14 cellular contexts compared by ENCODE assay signal in genomic region chr1:26740023-26740422, GRCh38. TPM values are rescaled to one million over a fixed set of nuclear protein-coding genes. Genes with fewer than 3 reads are reported as not detected.
DNase-seq lines count a peak whose midpoint lies in the region; ATAC-seq and TF ChIP-seq lines count a peak whose summit lies in the region.
"Had no signal": no experiment of that assay in that cellular context is flagged by ENCODE, and none has a peak within 500 bp of the region (broad histone marks: within the 10 kb centered on the region; RNA-seq: fewer than 3 reads in every experiment).

No MANE protein-coding gene starts in this region.

- TF ChIP-seq CTCF in A673 (conservative IDR thresholded peaks at IDR 0.05; ENCODE audit: low read depth, low read length): no peak
- TF ChIP-seq CTCF in Caco-2 (IDR thresholded peaks at IDR 0.05; ENCODE audit: insufficient read depth in 1 of 2, low read depth in 1 of 2, low read length in 1 of 2, severe bottlenecking in 1 of 2, unreplicated experiment in 1 of 2): no peak

- H3K4me1 ChIP-seq in A673 (ENCODE audit: insufficient read depth, low read length, poor library complexity, severe bottlenecking) (peaks cover 7% of the 10 kb centered on the region), Caco-2 (no peaks in the 10 kb centered on the region; the same call in 1 of the 2 replicates)

- H3K27ac ChIP-seq in A673 (ENCODE audit: low read depth, low read length, poor library complexity, severe bottlenecking): no peak overlapping the region
- H3K27ac ChIP-seq: C4-2B, foreskin keratinocyte, right atrium auricular region had no signal

- peaks cover 19% of the 10 kb centered on the region for H3K4me1 Mint-ChIP-seq in Caco-2 (ENCODE audit: low read depth, unreplicated experiment)
- H3K4me1 Mint-ChIP-seq in activated T-helper 1 cell treated with anti-CD3 and anti-CD28 coated beads, Interleukin-12 subunit alpha, Interleukin-12 subunit beta, Interleukin-2, Interleukin-4 antibody, amounts not matched to agents 30 ng/mL and 10 ng/mL and 1 ng/mL, durations not matched to agents 14 hours and 24 hours and 36 hours (ENCODE audit: low read depth): peaks cover 64% of the 10 kb centered on the region
- peaks cover 51% of the 10 kb centered on the region for H3K4me1 Mint-ChIP-seq in memory B cell

- CTCF ChIA-PET in A673 (lab: Charles Lee) (no interaction called here), Caco-2 (lab: Charles Lee) (interaction anchor here (1.2 kb wide), 1 partner anchor 45 kb away, joined by 7 read pairs; no protein-coding TSS in a partner anchor)

- no peak for DNase-seq in A673 (ENCODE audit: low spot score)
- DNase-seq in Caco-2: no peak
- DNase-seq in activated T-helper 1 cell treated with anti-CD3 and anti-CD28 coated beads, Interleukin-12 subunit alpha, Interleukin-12 subunit beta, Interleukin-2, Interleukin-4 antibody, amounts not matched to agents 30 ng/mL and 10 ng/mL and 1 ng/mL, durations not matched to agents 14 hours and 24 hours and 36 hours (ENCODE audit: low spot score): no peak
- no peak for DNase-seq in memory B cell (ENCODE audit: low spot score in 2 of 2)
- DNase-seq in NCI-H2107 (lab: John Stamatoyannopoulos, UW): no peak
- no peak for DNase-seq in NCI-H2029 treated with DMSO at 0.1 percent for 48 hours (lab: John Stamatoyannopoulos, UW)
- no peak for DNase-seq in hepatic stellate cell (ENCODE audit: low spot score)
- DNase-seq: effector CD8-positive, alpha-beta T cell; foreskin keratinocyte; NCI-H1048; NCI-H345 had no signal

- H3K4me3 ChIP-seq in A673 (ENCODE audit: low read depth, low read length, poor library complexity, severe bottlenecking): no peak overlapping the region
- H3K4me3 ChIP-seq in Caco-2 (ENCODE audit: low read depth, low read length): no peak overlapping the region
- H3K4me3 ChIP-seq: right atrium auricular region had no signal

- H3K36me3 Mint-ChIP-seq in Caco-2 (ENCODE audit: insufficient read depth, unreplicated experiment): peaks cover 53% of the 10 kb centered on the region
- peaks cover 35% of the 10 kb centered on the region for H3K36me3 Mint-ChIP-seq in activated T-helper 1 cell treated with anti-CD3 and anti-CD28 coated beads, Interleukin-12 subunit alpha, Interleukin-12 subunit beta, Interleukin-2, Interleukin-4 antibody, amounts not matched to agents 30 ng/mL and 10 ng/mL and 1 ng/mL, durations not matched to agents 14 hours and 24 hours and 36 hours (ENCODE audit: low read depth)
- peaks cover 24% of the 10 kb centered on the region for H3K36me3 Mint-ChIP-seq in memory B cell

- no peaks in the 10 kb centered on the region for H3K9me3 Mint-ChIP-seq in Caco-2 (ENCODE audit: unreplicated experiment)
- H3K9me3 Mint-ChIP-seq in activated T-helper 1 cell treated with anti-CD3 and anti-CD28 coated beads, Interleukin-12 subunit alpha, Interleukin-12 subunit beta, Interleukin-2, Interleukin-4 antibody, amounts not matched to agents 30 ng/mL and 10 ng/mL and 1 ng/mL, durations not matched to agents 14 hours and 24 hours and 36 hours: no peaks in the 10 kb centered on the region
- H3K9me3 Mint-ChIP-seq in memory B cell: no peaks in the 10 kb centered on the region

- H3K36me3 ChIP-seq in A673 (ENCODE audit: insufficient read depth, low read length, poor library complexity, severe bottlenecking) (peaks cover 75% of the 10 kb centered on the region), Caco-2 (ENCODE audit: control insufficient read depth, insufficient read depth, low read length) (peaks cover 1% of the 10 kb centered on the region; the same call in 1 of the 2 replicates)

- H3K27me3 ChIP-seq in A673 (replicated peaks; ENCODE audit: insufficient read depth, low read depth, low read length, poor library complexity): no peaks in the 10 kb centered on the region
- no peaks in the 10 kb centered on the region for H3K27me3 ChIP-seq in Caco-2 (replicated peaks; ENCODE audit: control insufficient read depth, insufficient read depth, low read length)
- H3K27me3 ChIP-seq: foreskin keratinocyte, right atrium auricular region had no signal

- BruUV-seq in A673 (replicated peaks; lab: Mats Ljungman, UMichigan): TSS peak; percentile 6
- BruUV-seq in Caco-2 (replicated peaks; lab: Mats Ljungman, UMichigan): no TSS peak

- intact Hi-C loops in A673 (cut with micrococcal nuclease; ENCODE audit: unreplicated experiment): no loop called here
- intact Hi-C loops in Caco-2 (cut with micrococcal nuclease; ENCODE audit: unreplicated experiment): no loop called here
- intact Hi-C loops in activated T-helper 1 cell treated with anti-CD3 and anti-CD28 coated beads, Interleukin-12 subunit alpha, Interleukin-12 subunit beta, Interleukin-2, Interleukin-4 antibody, amounts not matched to agents 30 ng/mL and 10 ng/mL and 1 ng/mL, durations not matched to agents 14 hours and 24 hours and 36 hours (cut with micrococcal nuclease): no loop called here

- no peak for ATAC-seq in memory B cell (ENCODE audit: low read depth)
- ATAC-seq in HG02798 (IDR thresholded peaks at IDR 0.05; ENCODE audit: poor library complexity, unreplicated experiment): no peak
- ATAC-seq: foreskin keratinocyte had no signal

- H3K27me3 Mint-ChIP-seq in Caco-2 (ENCODE audit: insufficient read depth, unreplicated experiment) (no peaks in the 10 kb centered on the region), memory B cell (no peaks in the 10 kb centered on the region)
- no peaks in the 10 kb centered on the region for H3K27me3 Mint-ChIP-seq in activated T-helper 1 cell treated with anti-CD3 and anti-CD28 coated beads, Interleukin-12 subunit alpha, Interleukin-12 subunit beta, Interleukin-2, Interleukin-4 antibody, amounts not matched to agents 30 ng/mL and 10 ng/mL and 1 ng/mL, durations not matched to agents 14 hours and 24 hours and 36 hours (ENCODE audit: insufficient read depth)

- H3K4me3 Mint-ChIP-seq in Caco-2 (ENCODE audit: unreplicated experiment) (peak overlapping the region; percentile 0), memory B cell (peak overlapping the region; percentile 2)
- H3K4me3 Mint-ChIP-seq in activated T-helper 1 cell treated with anti-CD3 and anti-CD28 coated beads, Interleukin-12 subunit alpha, Interleukin-12 subunit beta, Interleukin-2, Interleukin-4 antibody, amounts not matched to agents 30 ng/mL and 10 ng/mL and 1 ng/mL, durations not matched to agents 14 hours and 24 hours and 36 hours: peak overlapping the region; percentile 11

- H3K27ac Mint-ChIP-seq in Caco-2 (ENCODE audit: unreplicated experiment): peak overlapping the region; percentile 36
- peak overlapping the region; percentile 88 for H3K27ac Mint-ChIP-seq in activated T-helper 1 cell treated with anti-CD3 and anti-CD28 coated beads, Interleukin-12 subunit alpha, Interleukin-12 subunit beta, Interleukin-2, Interleukin-4 antibody, amounts not matched to agents 30 ng/mL and 10 ng/mL and 1 ng/mL, durations not matched to agents 14 hours and 24 hours and 36 hours
- peak overlapping the region; percentile 78 for H3K27ac Mint-ChIP-seq in memory B cell

- POLR2A ChIA-PET in A673 (lab: Charles Lee; ENCODE audit: low non-redundant PET): no interaction called here
- POLR2A ChIA-PET in Caco-2 (lab: Charles Lee): no interaction called here

- H3K9me3 ChIP-seq in A673 (ENCODE audit: low read depth, low read length, poor library complexity, severe bottlenecking): no peaks in the 10 kb centered on the region
- no peaks in the 10 kb centered on the region for H3K9me3 ChIP-seq in Caco-2
- H3K9me3 ChIP-seq: right atrium auricular region had no signal

RNA-seq across cellular contexts. Expression of gene ARID1A, which starts 44.2 kb away (rescaled TPM):
- total RNA-seq in A673 (2021) (120 and 123 TPM in 2 replicates), Caco-2 (2022) (66.5 and 73.3 TPM in 2 replicates)
- total RNA-seq in activated T-helper 1 cell treated with anti-CD3 and anti-CD28 coated beads, Interleukin-12 subunit alpha, Interleukin-12 subunit beta, Interleukin-2, Interleukin-4 antibody, amounts not matched to agents 30 ng/mL and 10 ng/mL and 1 ng/mL, durations not matched to agents 14 hours and 24 hours and 36 hours: 130 and 132 TPM in 2 replicates

RNA-seq across cellular contexts. Expression of gene PIGV, which starts 47.7 kb away (rescaled TPM):
- total RNA-seq in A673 (2021) (4.9 and 9.1 TPM in 2 replicates), Caco-2 (2022) (10.0 and 12.3 TPM in 2 replicates)
- 18.5 and 22.6 TPM in 2 replicates for total RNA-seq in activated T-helper 1 cell treated with anti-CD3 and anti-CD28 coated beads, Interleukin-12 subunit alpha, Interleukin-12 subunit beta, Interleukin-2, Interleukin-4 antibody, amounts not matched to agents 30 ng/mL and 10 ng/mL and 1 ng/mL, durations not matched to agents 14 hours and 24 hours and 36 hours

Comparison
In these comparisons a context has a peak if more than half of its experiments do, and no peak if none do; other contexts are left out.
1. H3K27ac Mint-ChIP-seq: peak in every context shown above with its lines; median percentile 88 in activated T-helper 1 cell treated with anti-CD3 and anti-CD28 coated beads, Interleukin-12 subunit alpha, Interleukin-12 subunit beta, Interleukin-2, Interleukin-4 antibody, amounts not matched to agents 30 ng/mL and 10 ng/mL and 1 ng/mL, durations not matched to agents 14 hours and 24 hours and 36 hours; 78 in memory B cell; 36 in Caco-2.